Comparison of ENCODE assay signal across 12 cellular contexts in genomic region chr2:216596986-216597509, GRCh38. TPM values are rescaled to one million over a fixed set of nuclear protein-coding genes. Genes with fewer than 3 reads are reported as not detected.
A peak's percentile ranks its signal among the peaks of the same experiment; 100 is the strongest.
DNase-seq lines count a peak whose midpoint lies in the region; ATAC-seq, FAIRE-seq and TF ChIP-seq lines count a peak whose summit lies in the region.
"Had no signal": no experiment of that assay in that cellular context is flagged by ENCODE, and none has a peak within 500 bp of the region (broad histone marks: within the 10 kb centered on the region; RNA-seq: fewer than 3 reads in every experiment).

No MANE protein-coding gene starts in this region.

- no peaks in the 10 kb centered on the region for H3K27me3 ChIP-seq in A673 (replicated peaks; ENCODE audit: insufficient read depth, low read depth, low read length, poor library complexity)
- H3K27me3 ChIP-seq: BLaER1, right atrium auricular region had no signal

- DNase-seq in A673 (ENCODE audit: low spot score) (peak; percentile 90), GM12892 (ENCODE audit: insufficient read length) (no peak), NCI-H69 (lab: John Stamatoyannopoulos, UW) (peak; percentile 90), dermis microvascular lymphatic vessel endothelial cell (ENCODE audit: low read depth in 2 of 2) (peak; percentile 36 to 52)
- DNase-seq: activated naive CD4-positive, alpha-beta T cell treated with anti-CD3 and anti-CD28 coated beads, Interleukin-2, amount 10 ng/mL, durations not matched to agents 7 days and 5 days had no signal

- POLR2A ChIA-PET in A673 (lab: Charles Lee; ENCODE audit: low non-redundant PET): interaction anchor here (0.6 to 1.0 kb wide), 4 partner anchors 13 to 60 kb away, joined by 3 read pairs; no protein-coding TSS in a partner anchor

- intact Hi-C loops in A673 (cut with micrococcal nuclease; ENCODE audit: unreplicated experiment): loop anchor here (1.0 to 5.0 kb wide), 5 partner anchors 22 to 80 kb away; no protein-coding TSS in a partner anchor

- peak overlapping the region; percentile 94 for H3K27ac ChIP-seq in A673 (ENCODE audit: low read depth, low read length, poor library complexity, severe bottlenecking)
- H3K27ac ChIP-seq: BLaER1, right atrium auricular region had no signal

- no peaks in the 10 kb centered on the region for H3K36me3 ChIP-seq in A673 (ENCODE audit: insufficient read depth, low read length, poor library complexity, severe bottlenecking)
- H3K36me3 ChIP-seq: BLaER1, right atrium auricular region had no signal

- peak; percentile 44 for FAIRE-seq in GM12892 (lab: Jason Lieb, UNC)
- FAIRE-seq: colon had no signal

- no peaks in the 10 kb centered on the region for H3K9me3 ChIP-seq in A673 (ENCODE audit: low read depth, low read length, poor library complexity, severe bottlenecking)
- H3K9me3 ChIP-seq: BLaER1, right atrium auricular region had no signal

- H3K4me3 ChIP-seq in A673 (ENCODE audit: low read depth, low read length, poor library complexity, severe bottlenecking): peak overlapping the region; percentile 24
- H3K4me3 ChIP-seq: BLaER1, right atrium auricular region had no signal

- no TSS peak for BruUV-seq in A673 (replicated peaks; lab: Mats Ljungman, UMichigan)

- CTCF ChIA-PET in A673 (lab: Charles Lee): interaction anchor here (0.5 kb wide), 1 partner anchor 39 kb away, joined by 4 read pairs; no protein-coding TSS in a partner anchor

- TF ChIP-seq CTCF in A673 (conservative IDR thresholded peaks at IDR 0.05; ENCODE audit: low read depth, low read length): no peak

- peaks cover 35% of the 10 kb centered on the region for H3K4me1 ChIP-seq in A673 (ENCODE audit: insufficient read depth, low read length, poor library complexity, severe bottlenecking)

- no peak for TF ChIP-seq POLR2A in GM12892 (IDR thresholded peaks at IDR 0.05; ENCODE audit: low read depth, low read length)

- ATAC-seq in GM21529 (IDR thresholded peaks at IDR 0.05; ENCODE audit: unreplicated experiment) (no peak), HG02588 (IDR thresholded peaks at IDR 0.05; ENCODE audit: unreplicated experiment) (no peak), esophagus mucosa (no peak), HG02840 (IDR thresholded peaks at IDR 0.05; ENCODE audit: low FRiP score, unreplicated experiment) (no peak)

RNA-seq across cellular contexts. Expression of gene IGFBP2, which starts 36.2 kb away (rescaled TPM):
- 614 and 767 TPM in 2 replicates for total RNA-seq in A673 (2021)
- 1.5 TPM for polyA plus RNA-seq in GM12892 (2012; ENCODE audit: missing spikeins)
- total RNA-seq in dermis microvascular lymphatic vessel endothelial cell: 53.0 and 54.5 TPM in 2 replicates
- total RNA-seq in esophagus mucosa: 192 TPM
